8 cellular contexts compared by ENCODE assay signal in genomic region chr22:42937164-42937854, GRCh38.
A peak's percentile ranks its signal among the peaks of the same experiment; 100 is the strongest.
DNase-seq lines count a peak whose midpoint lies in the region; ATAC-seq and TF ChIP-seq lines count a peak whose summit lies in the region.

No MANE protein-coding gene starts in this region.

- DNase-seq in ELR (ENCODE audit: low read depth) (peak; percentile 89), HS-27A (ENCODE audit: low read depth) (peak; percentile 35), fibroblast of mammary gland (ENCODE audit: low read depth) (peak; percentile 85), retinal pigment epithelial cell (ENCODE audit: low read depth) (peak; percentile 76), D341Med (ENCODE audit: low spot score) (no peak)
- DNase-seq in activated CD4-positive, alpha-beta memory T cell treated with anti-CD3 and anti-CD28 coated beads for 36 hours: peak; percentile 63

- H3K4me3 ChIP-seq in fibroblast of mammary gland (ENCODE audit: control insufficient read depth, low read depth, low read length) (no peak overlapping the region), retinal pigment epithelial cell (ENCODE audit: low read length) (no peak overlapping the region)

- CTCF ChIA-PET in activated CD4-positive, alpha-beta memory T cell treated with anti-CD3 and anti-CD28 coated beads for 36 hours (lab: Charles Lee): no interaction called here

- H3K4me1 Mint-ChIP-seq in activated CD4-positive, alpha-beta memory T cell treated with anti-CD3 and anti-CD28 coated beads for 36 hours (ENCODE audit: low read depth): peaks cover 50% of the 10 kb centered on the region

- no peak for TF ChIP-seq CTCF in fibroblast of mammary gland (conservative IDR thresholded peaks at IDR 0.05; ENCODE audit: control insufficient read depth, insufficient read depth, low read depth, low read length)
- no peak for TF ChIP-seq CTCF in retinal pigment epithelial cell (conservative IDR thresholded peaks at IDR 0.05; ENCODE audit: low read depth, low read length)

- no peaks in the 10 kb centered on the region for H3K9me3 Mint-ChIP-seq in activated CD4-positive, alpha-beta memory T cell treated with anti-CD3 and anti-CD28 coated beads for 36 hours

- intact Hi-C loops in activated CD4-positive, alpha-beta memory T cell treated with anti-CD3 and anti-CD28 coated beads for 36 hours (cut with micrococcal nuclease): no loop called here

- ATAC-seq in GM21526 (IDR thresholded peaks at IDR 0.05; ENCODE audit: low FRiP score, unreplicated experiment): no peak
- ATAC-seq in GM21825 (IDR thresholded peaks at IDR 0.05; ENCODE audit: unreplicated experiment): no peak

- POLR2A ChIA-PET in activated CD4-positive, alpha-beta memory T cell treated with anti-CD3 and anti-CD28 coated beads for 36 hours (lab: Charles Lee): no interaction called here

- no peaks in the 10 kb centered on the region for H3K36me3 Mint-ChIP-seq in activated CD4-positive, alpha-beta memory T cell treated with anti-CD3 and anti-CD28 coated beads for 36 hours

- H3K27me3 Mint-ChIP-seq in activated CD4-positive, alpha-beta memory T cell treated with anti-CD3 and anti-CD28 coated beads for 36 hours: no peaks in the 10 kb centered on the region

- H3K27ac Mint-ChIP-seq in activated CD4-positive, alpha-beta memory T cell treated with anti-CD3 and anti-CD28 coated beads for 36 hours: no peak overlapping the region

- no peak overlapping the region for H3K4me3 Mint-ChIP-seq in activated CD4-positive, alpha-beta memory T cell treated with anti-CD3 and anti-CD28 coated beads for 36 hours
